10 cellular contexts compared by ENCODE assay signal in the genomic region with DNA sequence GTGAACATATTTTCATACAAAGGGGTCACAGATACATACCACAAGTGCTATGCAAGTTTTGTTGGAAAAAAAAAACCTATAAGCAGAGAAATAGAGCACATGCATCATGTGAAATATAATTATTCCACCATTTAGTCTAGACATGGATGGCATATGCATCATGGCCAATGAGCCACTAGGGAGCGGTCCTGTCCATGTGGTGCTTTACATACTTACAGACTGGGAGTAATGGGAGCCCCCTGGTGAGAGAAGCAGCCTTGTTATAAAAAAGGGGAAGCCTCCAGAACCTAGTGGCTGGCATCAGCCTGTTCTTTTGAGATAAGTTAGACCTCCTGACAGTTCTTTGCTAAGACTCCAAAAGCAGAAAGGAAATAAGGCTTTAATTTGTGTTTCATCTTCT.
DNase-seq lines count a peak whose midpoint lies in the region; TF ChIP-seq lines count a peak whose summit lies in the region.
"Had no signal": no experiment of that assay in that cellular context is flagged by ENCODE, and none has a peak within 500 bp of the region (broad histone marks: within the 10 kb centered on the region; RNA-seq: fewer than 3 reads in every experiment).

No MANE protein-coding gene starts in this region.

- H3K4me1 ChIP-seq in hepatocyte (ENCODE audit: insufficient read depth), result no peaks in the 10 kb centered on the region

- no peaks in the 10 kb centered on the region for H3K36me3 ChIP-seq in hepatocyte (replicated peaks; ENCODE audit: insufficient read depth, low read depth)

- no peaks in the 10 kb centered on the region for H3K27me3 ChIP-seq in hepatocyte

- no peaks in the 10 kb centered on the region for H3K9me3 ChIP-seq in hepatocyte (ENCODE audit: low read depth)

- DNase-seq in D341Med (ENCODE audit: low spot score) (peak; percentile 49), HT-29 (ENCODE audit: low spot score) (peak; percentile 36), RWPE1 (ENCODE audit: low spot score) (no peak), hepatocyte (ENCODE audit: low spot score) (peak; percentile 59), cerebellum (ENCODE audit: low spot score) (no peak), EL (no peak), occipital lobe (lab: John Stamatoyannopoulos, UW) (no peak)
- no peak for DNase-seq in activated CD4-positive, CD25-positive, alpha-beta regulatory T cell treated with anti-CD3 and anti-CD28 coated beads, Interleukin-2, amount 50 U/mL, for 72 hours
- DNase-seq: activated B cell treated with CpG ODN at 0.5 μM for 24 hours; stimulated activated naive CD4-positive, alpha-beta T cell treated with Interleukin-2 at 50 U/mL for 16 hours had no signal

- POLR2A ChIA-PET in RWPE1 (lab: Yijun Ruan, JAX; ENCODE audit: low non-redundant PET), result no interaction called here

- H3K4me3 ChIP-seq in hepatocyte, result no peak overlapping the region

- no peaks in the 10 kb centered on the region for H3K9me2 ChIP-seq in hepatocyte (replicated peaks; ENCODE audit: insufficient read depth)

- no peaks in the 10 kb centered on the region for H4K20me1 ChIP-seq in hepatocyte (ENCODE audit: insufficient read depth, poor library complexity, severe bottlenecking)

- H3K4me2 ChIP-seq in hepatocyte, result no peak overlapping the region

- CTCF ChIA-PET in RWPE1 (lab: Yijun Ruan, JAX), result no interaction called here

- TF ChIP-seq CTCF in RWPE1 (conservative IDR thresholded peaks at IDR 0.05; ENCODE audit: low read depth) (peak; percentile 15; the same call in 1 of the 2 replicates), hepatocyte (IDR thresholded peaks at IDR 0.05; ENCODE audit: poor library complexity) (peak; percentile 56)

- no peak overlapping the region for H2AFZ ChIP-seq in hepatocyte

- H3K27ac ChIP-seq in RWPE1 (no peak overlapping the region), hepatocyte (no peak overlapping the region)

- H3K79me2 ChIP-seq in hepatocyte, result no peaks in the 10 kb centered on the region

- WGBS in hepatocyte (ENCODE audit: low lambda C conversion rate, missing lambda C conversion rate), result 61% methylated on average over 1 of the region's 1 CpG

Comparison
In these comparisons a context has a peak if more than half of its experiments do, and no peak if none do; other contexts are left out.
1. DNase-seq: peak in D341Med (single experiment), HT-29 (single experiment) and hepatocyte (single experiment); none in RWPE1 (single experiment), cerebellum (single experiment), activated CD4-positive, CD25-positive, alpha-beta regulatory T cell treated with anti-CD3 and anti-CD28 coated beads, Interleukin-2, amount 50 U/mL, for 72 hours (single experiment), EL (single experiment) and occipital lobe (single experiment).